In genomic region chr9:107690026-107690425, GRCh38 we compare ENCODE assay signal across 8 cellular contexts.
"Had no signal": no experiment of that assay in that cellular context is flagged by ENCODE, and none has a peak within 500 bp of the region (broad histone marks: within the 10 kb centered on the region; RNA-seq: fewer than 3 reads in every experiment).

No MANE protein-coding gene starts in this region.

- H2AFZ ChIP-seq: GM23248 had no signal

- ATAC-seq: K562 had no signal

- H3K36me3 ChIP-seq: HAP-1 had no signal

- H3K9me3 ChIP-seq: HAP-1 had no signal

- H3K4me1 ChIP-seq: HAP-1 had no signal

- DNase-seq: GM23248, GOT3, H7, IMR-90, KG1 had no signal

- H3K9ac ChIP-seq: GM23248 had no signal

- FAIRE-seq: HTR-8/SVneo, K562 had no signal

- H3K4me3 ChIP-seq: GM23248, HAP-1, K562 had no signal

- H3K27ac ChIP-seq: GM23248 had no signal
